8 cellular contexts compared by ENCODE assay signal in the genomic region with DNA sequence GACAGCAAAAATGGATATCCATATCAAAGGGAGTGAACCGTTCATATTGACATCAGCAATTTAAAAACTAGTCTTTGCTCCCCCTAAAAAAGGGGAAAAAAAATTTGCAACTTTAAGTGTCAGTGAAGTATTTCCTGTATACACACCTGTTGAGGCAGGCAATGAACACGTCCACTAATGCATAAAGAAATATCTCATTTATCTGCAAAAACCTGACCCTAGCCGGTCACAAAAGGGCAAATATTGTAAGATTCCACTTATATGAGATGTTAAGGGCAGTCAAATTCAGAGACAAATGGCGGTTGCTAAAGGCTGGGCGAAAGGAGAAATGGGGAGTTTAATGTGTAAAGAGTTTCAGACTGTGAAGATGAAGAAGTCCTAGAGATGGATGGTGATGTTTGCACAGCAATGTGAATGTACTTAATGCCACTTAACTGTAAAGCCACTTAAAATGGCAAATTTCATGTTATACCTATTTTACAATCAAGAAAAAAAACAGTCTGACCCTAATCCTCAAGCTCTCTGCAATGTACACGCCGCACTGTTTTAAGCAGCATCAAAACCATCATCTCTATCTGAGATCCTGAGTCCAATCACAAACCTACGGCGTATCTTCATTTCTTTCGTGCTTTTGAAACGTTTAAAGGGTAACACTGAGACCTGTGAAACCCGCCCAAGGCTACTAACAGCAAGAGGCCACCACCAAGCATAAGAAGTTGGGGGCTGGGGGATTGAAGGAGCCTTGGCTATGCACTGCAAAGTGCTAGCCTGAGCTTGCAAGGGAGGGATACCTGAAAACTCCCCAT. TPM values are rescaled to one million over a fixed set of nuclear protein-coding genes. Genes with fewer than 3 reads are reported as not detected.
DNase-seq lines count a peak whose midpoint lies in the region; ATAC-seq lines count a peak whose summit lies in the region.

No MANE protein-coding gene starts in this region.

- H3K9ac ChIP-seq in iPS-18a (ENCODE audit: low read length) = peak overlapping the region; percentile 91

- H3K4me1 Mint-ChIP-seq in activated T-cell treated with anti-CD3 and anti-CD28 coated beads, Interleukin-2, amount 50 U/mL, for 24 hours (ENCODE audit: low read depth) = peaks cover 53% of the 10 kb centered on the region
- peaks cover 35% of the 10 kb centered on the region for H3K4me1 Mint-ChIP-seq in activated CD4-positive, alpha-beta memory T cell treated with anti-CD3 and anti-CD28 coated beads for 36 hours (ENCODE audit: low read depth)
- peaks cover 41% of the 10 kb centered on the region for H3K4me1 Mint-ChIP-seq in stimulated activated naive CD8-positive, alpha-beta T cell treated with anti-CD3 and anti-CD28 coated beads, Interleukin-15, amount 100 ng/mL, for 72 hours

- ATAC-seq in stimulated activated naive CD8-positive, alpha-beta T cell treated with anti-CD3 and anti-CD28 coated beads, Interleukin-15, amount 100 ng/mL, for 72 hours = no peak
- no peak for ATAC-seq in HG03039 (IDR thresholded peaks at IDR 0.05; ENCODE audit: unreplicated experiment)
- no peak for ATAC-seq in GM19455 (IDR thresholded peaks at IDR 0.05; ENCODE audit: unreplicated experiment)

- H3K4me3 Mint-ChIP-seq in activated T-cell treated with anti-CD3 and anti-CD28 coated beads, Interleukin-2, amount 50 U/mL, for 24 hours = peak overlapping the region; percentile 95
- H3K4me3 Mint-ChIP-seq in activated CD4-positive, alpha-beta memory T cell treated with anti-CD3 and anti-CD28 coated beads for 36 hours = peak overlapping the region; percentile 89
- H3K4me3 Mint-ChIP-seq in stimulated activated naive CD8-positive, alpha-beta T cell treated with anti-CD3 and anti-CD28 coated beads, Interleukin-15, amount 100 ng/mL, for 72 hours = peak overlapping the region; percentile 88 to 96

- H3K4me1 ChIP-seq in iPS-18a (ENCODE audit: control insufficient read depth, low read depth, low read length) = peaks cover 3% of the 10 kb centered on the region

- H3K27me3 ChIP-seq in iPS-18a (ENCODE audit: control insufficient read depth, insufficient read depth, low read length) = no peaks in the 10 kb centered on the region

- DNase-seq in activated T-cell treated with anti-CD3 and anti-CD28 coated beads, Interleukin-2, amount 50 U/mL, for 24 hours = no peak
- DNase-seq in activated T-cell treated with anti-CD3 and anti-CD28 coated beads, Interleukin-2, amount 50 U/mL, for 48 hours = no peak
- peak; percentile 22 for DNase-seq in activated CD4-positive, alpha-beta memory T cell treated with anti-CD3 and anti-CD28 coated beads for 36 hours
- DNase-seq in stimulated activated naive CD8-positive, alpha-beta T cell treated with anti-CD3 and anti-CD28 coated beads, Interleukin-15, amount 100 ng/mL, for 72 hours = no peak
- no peak for DNase-seq in NCI-H526 (lab: John Stamatoyannopoulos, UW)

- H3K36me3 Mint-ChIP-seq in activated T-cell treated with anti-CD3 and anti-CD28 coated beads, Interleukin-2, amount 50 U/mL, for 24 hours (ENCODE audit: low read depth) = peaks cover 70% of the 10 kb centered on the region
- H3K36me3 Mint-ChIP-seq in activated CD4-positive, alpha-beta memory T cell treated with anti-CD3 and anti-CD28 coated beads for 36 hours = peaks cover 31% of the 10 kb centered on the region

- POLR2A ChIA-PET in activated CD4-positive, alpha-beta memory T cell treated with anti-CD3 and anti-CD28 coated beads for 36 hours (lab: Charles Lee) = interaction anchor here (0.8 kb wide), 1 partner anchor 23 kb away, joined by 3 read pairs; no protein-coding TSS in a partner anchor

- H3K27ac Mint-ChIP-seq in activated T-cell treated with anti-CD3 and anti-CD28 coated beads, Interleukin-2, amount 50 U/mL, for 24 hours = peak overlapping the region; percentile 96
- H3K27ac Mint-ChIP-seq in activated CD4-positive, alpha-beta memory T cell treated with anti-CD3 and anti-CD28 coated beads for 36 hours = peak overlapping the region; percentile 89
- peak overlapping the region; percentile 96 to 97 for H3K27ac Mint-ChIP-seq in stimulated activated naive CD8-positive, alpha-beta T cell treated with anti-CD3 and anti-CD28 coated beads, Interleukin-15, amount 100 ng/mL, for 72 hours

- peaks cover 28% of the 10 kb centered on the region for H3K36me3 ChIP-seq in iPS-18a (ENCODE audit: control insufficient read depth, low read depth, low read length)

- intact Hi-C loops in activated CD4-positive, alpha-beta memory T cell treated with anti-CD3 and anti-CD28 coated beads for 36 hours (cut with micrococcal nuclease) = no loop called here

- H3K27ac ChIP-seq in iPS-18a (ENCODE audit: low read length) = peak overlapping the region; percentile 87

- CTCF ChIA-PET in activated CD4-positive, alpha-beta memory T cell treated with anti-CD3 and anti-CD28 coated beads for 36 hours (lab: Charles Lee) = interaction anchor here (1.0 to 1.8 kb wide), 2 partner anchors 343 to 705 kb away, joined by 3 to 4 read pairs; no protein-coding TSS in a partner anchor

- H3K9me3 Mint-ChIP-seq in activated T-cell treated with anti-CD3 and anti-CD28 coated beads, Interleukin-2, amount 50 U/mL, for 24 hours = no peaks in the 10 kb centered on the region
- H3K9me3 Mint-ChIP-seq in activated CD4-positive, alpha-beta memory T cell treated with anti-CD3 and anti-CD28 coated beads for 36 hours = no peaks in the 10 kb centered on the region
- H3K9me3 Mint-ChIP-seq in stimulated activated naive CD8-positive, alpha-beta T cell treated with anti-CD3 and anti-CD28 coated beads, Interleukin-15, amount 100 ng/mL, for 72 hours = no peaks in the 10 kb centered on the region

- H3K27me3 Mint-ChIP-seq in activated T-cell treated with anti-CD3 and anti-CD28 coated beads, Interleukin-2, amount 50 U/mL, for 24 hours = no peaks in the 10 kb centered on the region
- H3K27me3 Mint-ChIP-seq in activated CD4-positive, alpha-beta memory T cell treated with anti-CD3 and anti-CD28 coated beads for 36 hours = no peaks in the 10 kb centered on the region
- H3K27me3 Mint-ChIP-seq in stimulated activated naive CD8-positive, alpha-beta T cell treated with anti-CD3 and anti-CD28 coated beads, Interleukin-15, amount 100 ng/mL, for 72 hours = no peaks in the 10 kb centered on the region

- H3K4me3 ChIP-seq in iPS-18a (ENCODE audit: low read length) = peak overlapping the region; percentile 83

- no peaks in the 10 kb centered on the region for H3K9me3 ChIP-seq in iPS-18a (ENCODE audit: control insufficient read depth, low read depth, low read length)

RNA-seq across cellular contexts. Expression of a gene that starts 1.1 kb away (rescaled TPM):
- total RNA-seq in activated CD4-positive, alpha-beta memory T cell treated with anti-CD3 and anti-CD28 coated beads for 36 hours = 10 to 100 TPM; 43.4 to 44.2 TPM

RNA-seq across cellular contexts. Expression of a gene that starts 3.7 kb away (rescaled TPM):
- total RNA-seq in activated CD4-positive, alpha-beta memory T cell treated with anti-CD3 and anti-CD28 coated beads for 36 hours = 10 to 100 TPM; 46.5 to 51.4 TPM
